23 cellular contexts compared by ENCODE assay signal in the genomic region with DNA sequence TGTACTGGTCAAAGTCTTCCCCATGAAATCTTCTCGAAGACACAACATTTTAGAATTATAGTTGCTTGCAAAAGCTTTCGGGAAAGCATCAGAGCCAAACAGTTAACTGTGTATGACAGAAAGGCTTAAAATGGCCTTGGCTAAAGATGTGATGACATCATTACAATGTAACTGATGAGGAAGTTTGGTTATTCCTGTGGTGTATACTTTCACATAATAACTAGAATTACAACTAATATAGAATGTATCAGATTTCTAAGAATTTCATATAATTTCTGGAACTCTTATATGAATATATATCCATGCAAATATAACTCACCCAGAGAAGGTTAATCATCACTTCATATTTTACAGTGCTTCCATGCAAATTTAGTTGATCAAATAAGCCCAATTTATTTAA. TPM values are rescaled to one million over a fixed set of nuclear protein-coding genes. Genes with fewer than 3 reads are reported as not detected.
DNase-seq lines count a peak whose midpoint lies in the region; ATAC-seq, FAIRE-seq and TF ChIP-seq lines count a peak whose summit lies in the region.
"Had no signal": no experiment of that assay in that cellular context is flagged by ENCODE, and none has a peak within 500 bp of the region (broad histone marks: within the 10 kb centered on the region; RNA-seq: fewer than 3 reads in every experiment).

No MANE protein-coding gene starts in this region.

- RAD21 ChIA-PET in GM12878 (lab: Charles Lee; ENCODE audit: unreplicated experiment): no interaction called here

- peak; percentile 49 to 73 for ATAC-seq in activated CD4-positive, CD25-positive, alpha-beta regulatory T cell treated with anti-CD3 and anti-CD28 coated beads, Interleukin-2, amount 50 U/mL, for 24 hours
- ATAC-seq in GM12878 (no peak), GM18511 (IDR thresholded peaks at IDR 0.05; ENCODE audit: unreplicated experiment) (no peak), HG02840 (IDR thresholded peaks at IDR 0.05; ENCODE audit: low FRiP score, unreplicated experiment) (no peak)
- ATAC-seq: CD8-positive, alpha-beta T cell; SK-N-SH treated with all-trans-retinoic acid at 6 μM for 48 hours had no signal

- POLR2A ChIA-PET in GM12878 (lab: Charles Lee): no interaction called here

- intact Hi-C loops in GM12878 (cut with micrococcal nuclease; ENCODE audit: unreplicated experiment): no loop called here

- CTCF ChIA-PET in GM12878 (lab: Yijun Ruan, JAX): interaction anchor here (0.7 to 0.9 kb wide), 2 partner anchors 12 to 64 kb away, joined by 3 read pairs; no protein-coding TSS in a partner anchor

- TF ChIP-seq POLR2A in GM12891 (IDR thresholded peaks at IDR 0.05; ENCODE audit: low read depth, low read length) (no peak), GM12878 (IDR thresholded peaks at IDR 0.05; ENCODE audit: low read depth, low read length) (no peak)

- no peak overlapping the region for H3K9ac ChIP-seq in GM12878 (ENCODE audit: control insufficient read depth, insufficient read depth, low read length)
- H3K9ac ChIP-seq: BLaER1 treated with 17β-estradiol and CSF1 and Interleukin-3, amounts not matched to agents 10 nM and 100 nM had no signal

- peak; percentile 23 for FAIRE-seq in GM12891 (lab: Jason Lieb, UNC)
- no peak for FAIRE-seq in GM12878 (lab: Jason Lieb, UNC)
- FAIRE-seq: G401.6 had no signal

- H4K20me1 ChIP-seq in GM12878 (ENCODE audit: control insufficient read depth, insufficient read depth): no peaks in the 10 kb centered on the region
- H4K20me1 ChIP-seq: BLaER1 treated with 17β-estradiol and CSF1 and Interleukin-3, amounts not matched to agents 10 nM and 100 nM had no signal

- peaks cover 62% of the 10 kb centered on the region for H3K4me1 ChIP-seq in GM12878 (ENCODE audit: control insufficient read depth, insufficient read depth, low read length)

- no TSS peak for BruUV-seq in GM12878 (replicated peaks; lab: Mats Ljungman, UMichigan)

- no peak for TF ChIP-seq RAD21 in GM12878 (IDR thresholded peaks at IDR 0.05; ENCODE audit: insufficient read depth, low read depth, low read length)

- H3K36me3 ChIP-seq in GM12878 (ENCODE audit: control insufficient read depth in 2 of 2, insufficient read depth in 2 of 2, low read length in 1 of 2): peaks cover 0 to 2% of the 10 kb centered on the region in 2 experiments; a peak in 2 of 4 replicates
- H3K36me3 ChIP-seq: BLaER1 treated with 17β-estradiol and CSF1 and Interleukin-3, amounts not matched to agents 10 nM and 100 nM had no signal

- no peak for TF ChIP-seq EP300 in GM12878 (IDR thresholded peaks at IDR 0.05; ENCODE audit: borderline replicate concordance in 1 of 2, control insufficient read depth in 1 of 2, low read depth in 2 of 2, low read length in 2 of 2)

- H3K27me3 ChIP-seq in GM12878 (replicated peaks in 1 of 2; ENCODE audit: control insufficient read depth in 2 of 2, insufficient read depth in 2 of 2, low read length in 1 of 2): no peaks in the 10 kb centered on the region

- no peaks in the 10 kb centered on the region for H3K9me3 ChIP-seq in GM12878 (replicated peaks; ENCODE audit: control insufficient read depth, insufficient read depth, low read length)
- H3K9me3 ChIP-seq: BLaER1 treated with 17β-estradiol and CSF1 and Interleukin-3, amounts not matched to agents 10 nM and 100 nM had no signal

- peak overlapping the region; percentile 71; the same call in 1 of the 2 replicates for H3K4me2 ChIP-seq in GM12878 (ENCODE audit: control insufficient read depth, insufficient read depth)

- no peak overlapping the region for H2AFZ ChIP-seq in GM12878 (ENCODE audit: control insufficient read depth, low read depth, low read length)

- 18% methylated on average over 2 of the region's 2 CpGs for WGBS in GM12878 (ENCODE audit: insufficient coverage, insufficient replicate concordance, low lambda C conversion rate, missing lambda C conversion rate)

- SMC1A ChIA-PET in GM12878 (lab: Charles Lee; ENCODE audit: uncharacterized antibody, unreplicated experiment): interaction anchor here (1.0 to 1.1 kb wide), 3 partner anchors 13 to 33 kb away, joined by 3 read pairs; no protein-coding TSS in a partner anchor

- peaks cover 86% of the 10 kb centered on the region for H3K79me2 ChIP-seq in GM12878 (ENCODE audit: control insufficient read depth, insufficient read depth, low read length)

- no peak for DNase-seq in activated CD4-positive, CD25-positive, alpha-beta regulatory T cell (lab: John Stamatoyannopoulos, UW)
- DNase-seq in GM12891 (ENCODE audit: insufficient read length, low spot score) (no peak), NCI-H69 (lab: John Stamatoyannopoulos, UW) (peak; percentile 3), GM12878 (ENCODE audit: low read depth, low spot score) (no peak)
- no peak for DNase-seq in activated CD4-positive, alpha-beta T cell treated with anti-CD3 and anti-CD28 coated beads, Interleukin-2, amount 50 U/mL, for 48 hours
- DNase-seq: 8988T; Calu3; CD8-positive, alpha-beta T cell; DMS153; H7; KG1; NCI-H1694 treated with DMSO at 0.1 percent for 48 hours; NCI-H2081 treated with DMSO at 0.1 percent for 48 hours; NCI-H2171 treated with DMSO at 0.1 percent for 48 hours; NCI-H524 treated with DMSO at 0.1 percent for 48 hours; SIG-M5 had no signal

- peak overlapping the region; percentile 14 for H3K27ac ChIP-seq in GM12878 (ENCODE audit: control insufficient read depth, insufficient read depth)
- H3K27ac ChIP-seq: BLaER1 treated with 17β-estradiol and CSF1 and Interleukin-3, amounts not matched to agents 10 nM and 100 nM; HL-60 had no signal

- peak overlapping the region; percentile 32; the same call in 1 of the 2 replicates for H3K4me3 ChIP-seq in GM12878
- H3K4me3 ChIP-seq: BLaER1 treated with 17β-estradiol and CSF1 and Interleukin-3, amounts not matched to agents 10 nM and 100 nM had no signal

- in situ Hi-C loops in GM12878 (cut with MboI): no loop called here

- TF ChIP-seq CTCF in GM12878 (IDR thresholded peaks at IDR 0.05 in 2 of 3, conservative IDR thresholded peaks at IDR 0.05 in 1 of 3; ENCODE audit: control insufficient read depth in 2 of 3, extremely low read depth in 1 of 3, insufficient read depth in 1 of 3, low read depth in 3 of 3, low read length in 3 of 3): no peak

RNA-seq across cellular contexts. Expression of gene TP73, which starts 8.4 kb away (rescaled TPM):
- polyA plus RNA-seq in GM12891 (2012; ENCODE audit: low read depth, missing spikeins): 8.8 TPM
- 89.6 and 102 TPM in 2 replicates for total RNA-seq in GM12878 (2013; cell fraction: nucleolus; rRNA removed)
- total RNA-seq in GM12878 (2014; rRNA removed) (18.6 and 20.4 TPM in 2 replicates), GM12878 (2014; rRNA removed; fragmentation: Illumina TruSeq; extraction: Trizol) (7.8 and 8.5 TPM in 2 replicates), GM12878 (2021) (49.6 and 54.2 TPM in 2 replicates)
- polyA plus RNA-seq in GM12878 (2011; ENCODE audit: low read depth): 5.6 TPM
- polyA plus RNA-seq in GM12878 (2011; rRNA removed) (3.3 and 6.5 TPM in 2 replicates), GM12878 (2014; fragmentation: Illumina TruSeq; extraction: Trizol) (3.4 and 9.3 TPM in 2 replicates), GM12878 (2014; fragmentation: Nextera tagmentation; extraction: Ambion mirVana) (under 1 TPM; 0.08 to 0.22 TPM), GM12878 (2014; rRNA removed) (20.4 and 28.7 TPM in 2 replicates), GM12878 (2016; fragmentation: Nextera tagmentation; extraction: Ambion mirVana) (10 to 100 TPM; 24.8 to 29.4 TPM)
- polyA plus RNA-seq in GM12878 (2011; cell fraction: cytosol; rRNA removed): 9.1 and 11.1 TPM in 2 replicates
- polyA plus RNA-seq in GM12878 (2011; cell fraction: nucleus; rRNA removed): 63.3 and 74.6 TPM in 2 replicates
- 19.5 and 20.0 TPM in 2 replicates for polyA plus RNA-seq in GM12878 (2012)
- polyA minus RNA-seq in GM12878 (2011; rRNA and poly(A)+ RNA removed): 10.9 and 22.2 TPM in 2 replicates
- 13.4 and 15.6 TPM in 2 replicates for polyA minus RNA-seq in GM12878 (2011; cell fraction: cytosol; rRNA and poly(A)+ RNA removed)
- polyA minus RNA-seq in GM12878 (2011; cell fraction: nucleus; rRNA and poly(A)+ RNA removed): 23.7 and 49.5 TPM in 2 replicates
- total RNA-seq: CD8-positive, alpha-beta T cell had no signal

RNA-seq across cellular contexts. Expression of gene WRAP73, which starts 10.8 kb away (rescaled TPM):
- 23.5 TPM for polyA plus RNA-seq in GM12891 (2012; ENCODE audit: low read depth, missing spikeins)
- total RNA-seq in GM12878 (2013; cell fraction: nucleolus; rRNA removed): 44.4 and 44.8 TPM in 2 replicates
- total RNA-seq in GM12878 (2014; rRNA removed): 41.9 and 49.1 TPM in 2 replicates
- total RNA-seq in GM12878 (2014; rRNA removed; fragmentation: Illumina TruSeq; extraction: Trizol): 22.8 and 23.8 TPM in 2 replicates
- total RNA-seq in GM12878 (2021): 37.8 and 44.4 TPM in 2 replicates
- 10.6 TPM for polyA plus RNA-seq in GM12878 (2011; ENCODE audit: low read depth)
- 28.7 and 49.1 TPM in 2 replicates for polyA plus RNA-seq in GM12878 (2011; rRNA removed)
- polyA plus RNA-seq in GM12878 (2011; cell fraction: cytosol; rRNA removed): 63.6 and 87.5 TPM in 2 replicates
- polyA plus RNA-seq in GM12878 (2011; cell fraction: nucleus; rRNA removed): 186 and 229 TPM in 2 replicates
- 21.0 and 25.2 TPM in 2 replicates for polyA plus RNA-seq in GM12878 (2012)
- 13.8 and 46.8 TPM in 2 replicates for polyA plus RNA-seq in GM12878 (2014; fragmentation: Illumina TruSeq; extraction: Trizol)
- 1 to 10 TPM; 3.2 to 7.6 TPM for polyA plus RNA-seq in GM12878 (2014; fragmentation: Nextera tagmentation; extraction: Ambion mirVana)
- polyA plus RNA-seq in GM12878 (2014; rRNA removed): 65.8 and 72.6 TPM in 2 replicates
- 10 to 100 TPM; 52.5 to 58.5 TPM for polyA plus RNA-seq in GM12878 (2016; fragmentation: Nextera tagmentation; extraction: Ambion mirVana)
- polyA minus RNA-seq in GM12878 (2011; rRNA and poly(A)+ RNA removed): 22.7 and 36.0 TPM in 2 replicates
- 15.2 and 22.9 TPM in 2 replicates for polyA minus RNA-seq in GM12878 (2011; cell fraction: cytosol; rRNA and poly(A)+ RNA removed)
- 34.2 and 49.2 TPM in 2 replicates for polyA minus RNA-seq in GM12878 (2011; cell fraction: nucleus; rRNA and poly(A)+ RNA removed)

RNA-seq across cellular contexts. Expression of gene TPRG1L, which starts 35.9 kb away (rescaled TPM):
- 10.6 TPM for polyA plus RNA-seq in GM12891 (2012; ENCODE audit: low read depth, missing spikeins)
- total RNA-seq in GM12878 (2013; cell fraction: nucleolus; rRNA removed): 3.6 and 3.8 TPM in 2 replicates
- total RNA-seq in GM12878 (2014; rRNA removed) (5.3 and 5.8 TPM in 2 replicates), GM12878 (2014; rRNA removed; fragmentation: Illumina TruSeq; extraction: Trizol) (7.3 and 7.6 TPM in 2 replicates), GM12878 (2021) (9.6 and 10.9 TPM in 2 replicates)
- polyA plus RNA-seq in GM12878 (2011; ENCODE audit: low read depth): 11.2 TPM
- polyA plus RNA-seq in GM12878 (2011; rRNA removed) (14.6 and 16.5 TPM in 2 replicates), GM12878 (2014; fragmentation: Illumina TruSeq; extraction: Trizol) (12.1 and 12.2 TPM in 2 replicates), GM12878 (2014; fragmentation: Nextera tagmentation; extraction: Ambion mirVana) (1 to 10 TPM; 1.5 to 5.2 TPM), GM12878 (2014; rRNA removed) (10.5 and 11.6 TPM in 2 replicates), GM12878 (2016; fragmentation: Nextera tagmentation; extraction: Ambion mirVana) (1 to 10 TPM; 6.9 to 8.3 TPM)
- 16.9 and 19.2 TPM in 2 replicates for polyA plus RNA-seq in GM12878 (2011; cell fraction: cytosol; rRNA removed)
- polyA plus RNA-seq in GM12878 (2011; cell fraction: nucleus; rRNA removed): 5.5 and 7.1 TPM in 2 replicates
- polyA plus RNA-seq in GM12878 (2012): 15.3 TPM in 2 replicates
- polyA minus RNA-seq in GM12878 (2011; rRNA and poly(A)+ RNA removed): 9.4 and 14.6 TPM in 2 replicates
- 5.7 and 6.7 TPM in 2 replicates for polyA minus RNA-seq in GM12878 (2011; cell fraction: cytosol; rRNA and poly(A)+ RNA removed)
- 1.6 and 3.5 TPM in 2 replicates for polyA minus RNA-seq in GM12878 (2011; cell fraction: nucleus; rRNA and poly(A)+ RNA removed)

RNA-seq across cellular contexts. Expression of gene MEGF6, which starts 49.4 kb away (rescaled TPM):
- 0.40 TPM for polyA plus RNA-seq in GM12891 (2012; ENCODE audit: low read depth, missing spikeins)
- 23.2 and 27.8 TPM in 2 replicates for total RNA-seq in GM12878 (2013; cell fraction: nucleolus; rRNA removed)
- total RNA-seq in GM12878 (2014; rRNA removed) (not detected in 2 replicates), GM12878 (2014; rRNA removed; fragmentation: Illumina TruSeq; extraction: Trizol) (not detected in 2 replicates), GM12878 (2021) (0.32 and 0.41 TPM in 2 replicates)
- not detected for polyA plus RNA-seq in GM12878 (2011; ENCODE audit: low read depth)
- polyA plus RNA-seq in GM12878 (2011; rRNA removed) (0.06 TPM in 1 of 2 replicates, not detected in the other), GM12878 (2014; fragmentation: Illumina TruSeq; extraction: Trizol) (not detected in 2 replicates), GM12878 (2014; fragmentation: Nextera tagmentation; extraction: Ambion mirVana) (not detected), GM12878 (2014; rRNA removed) (0.01 and 0.03 TPM in 2 replicates), GM12878 (2016; fragmentation: Nextera tagmentation; extraction: Ambion mirVana) (not detected)
- polyA plus RNA-seq in GM12878 (2011; cell fraction: cytosol; rRNA removed): 0.03 TPM in 2 replicates
- polyA plus RNA-seq in GM12878 (2011; cell fraction: nucleus; rRNA removed): 1.6 and 1.8 TPM in 2 replicates
- polyA plus RNA-seq in GM12878 (2012): 0.20 and 0.24 TPM in 2 replicates
- 0.05 TPM in 1 of 2 replicates, not detected in the other for polyA minus RNA-seq in GM12878 (2011; rRNA and poly(A)+ RNA removed)
- 0.21 and 0.27 TPM in 2 replicates for polyA minus RNA-seq in GM12878 (2011; cell fraction: cytosol; rRNA and poly(A)+ RNA removed)
- polyA minus RNA-seq in GM12878 (2011; cell fraction: nucleus; rRNA and poly(A)+ RNA removed): 0.19 and 0.24 TPM in 2 replicates

Comparison
In these comparisons a context has a peak if more than half of its experiments do, and no peak if none do; other contexts are left out.
1. ATAC-seq: peak in activated CD4-positive, CD25-positive, alpha-beta regulatory T cell treated with anti-CD3 and anti-CD28 coated beads, Interleukin-2, amount 50 U/mL, for 24 hours (2 of 2); none in GM12878 (single experiment), GM18511 (single experiment) and HG02840 (single experiment).